9 cellular contexts compared by ENCODE assay signal in the genomic region with DNA sequence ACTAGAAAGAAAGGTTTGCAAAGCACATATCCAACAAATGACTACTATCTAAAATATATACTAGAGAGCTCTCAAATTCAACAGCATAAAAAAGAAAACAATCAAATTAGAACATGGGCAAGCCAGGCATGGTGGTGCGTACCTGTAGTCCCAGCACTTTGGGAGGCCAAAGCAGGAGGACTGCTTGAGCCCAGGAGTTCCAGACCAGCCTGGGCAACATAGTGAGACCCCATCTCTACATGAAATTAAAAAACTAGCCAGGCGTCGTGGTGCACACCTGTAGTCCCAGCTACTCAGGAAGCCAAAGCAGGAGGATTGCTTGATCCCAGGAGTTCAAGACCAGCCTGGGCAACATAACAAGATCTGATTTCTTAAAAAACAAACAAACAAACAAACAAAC. TPM values are rescaled to one million over a fixed set of nuclear protein-coding genes. Genes with fewer than 3 reads are reported as not detected.
"Had no signal": no experiment of that assay in that cellular context is flagged by ENCODE, and none has a peak within 500 bp of the region (broad histone marks: within the 10 kb centered on the region; RNA-seq: fewer than 3 reads in every experiment).

No MANE protein-coding gene starts in this region.

RNA-seq across cellular contexts. Expression of gene CALR3, which starts 47.1 kb away (rescaled TPM):
- total RNA-seq: cardiac muscle cell; colonic mucosa; fibroblast of lung; frontal cortex; left lobe of liver; pancreas; renal cortical epithelial cell; T-helper 1 cell treated with Interleukin-12 subunit alpha and Interleukin-12 subunit beta and Interleukin-4 antibody, amounts not matched to agents 30 ng/mL and 1 ng/mL, for 36 hours had no signal
- polyA plus RNA-seq: cardiac muscle cell, fibroblast of lung, heart right ventricle had no signal
